8 cellular contexts compared by ENCODE assay signal in genomic region chr19:40751065-40751923, GRCh38. TPM values are rescaled to one million over a fixed set of nuclear protein-coding genes. Genes with fewer than 3 reads are reported as not detected.
DNase-seq lines count a peak whose midpoint lies in the region; ATAC-seq, FAIRE-seq and TF ChIP-seq lines count a peak whose summit lies in the region.

Gene SNRPA, plus strand, starts transcription at chr19:40751203. Its CDS starts 206 bp downstream, at chr19:40751409.

- TF ChIP-seq CTCF in WI38 (IDR thresholded peaks at IDR 0.05; ENCODE audit: low read depth, low read length) (no peak), bronchial epithelial cell (IDR thresholded peaks at IDR 0.05; ENCODE audit: insufficient read depth, low read length, severe bottlenecking) (no peak)

- H3K79me2 ChIP-seq in ACC112 (ENCODE audit: control insufficient read depth, insufficient read depth, low read length, unreplicated experiment) = peaks cover 44% of the 10 kb centered on the region

- H3K4me3 ChIP-seq in ACC112 (ENCODE audit: low read depth, low read length) (peak within 1 kb of the TSS; percentile 88), WI38 (ENCODE audit: low read depth, low read length) (peak within 1 kb of the TSS; percentile 92), bronchial epithelial cell (ENCODE audit: low read depth, low read length) (peak within 1 kb of the TSS; percentile 56)

- H3K36me3 ChIP-seq in ACC112 (ENCODE audit: insufficient read depth, low read length) = 0 out of 2 replicates have a peak, but pooled peaks cover 6% of the 10 kb centered on the region
- H3K36me3 ChIP-seq in bronchial epithelial cell (ENCODE audit: control insufficient read depth, insufficient read depth, low read length) = peaks cover 2% of the 10 kb centered on the region

- H3K27ac ChIP-seq in ACC112 (ENCODE audit: low read depth, low read length) = peak within 1 kb of the TSS; percentile 90

- peak within 1 kb of the TSS; percentile 20 for H2AFZ ChIP-seq in ACC112 (ENCODE audit: low read length, unreplicated experiment)

- no peak for FAIRE-seq in bronchial epithelial cell (lab: Jason Lieb, UNC)

- DNase-seq in NCI-H2227 (lab: John Stamatoyannopoulos, UW; ENCODE audit: unreplicated experiment) = peak; percentile 100
- peak; percentile 94 for DNase-seq in bronchial epithelial cell (ENCODE audit: low read depth)
- peak; percentile 95 for DNase-seq in iPS-NIHi7 (ENCODE audit: extremely low spot score)
- peak; percentile 94 for DNase-seq in smooth muscle cell of the brain vasculature (ENCODE audit: low read depth, low spot score)

- peaks cover 19% of the 10 kb centered on the region for H3K4me1 ChIP-seq in ACC112 (ENCODE audit: control insufficient read depth, insufficient read depth, low read length, unreplicated experiment)

- no peaks in the 10 kb centered on the region for H3K27me3 ChIP-seq in ACC112 (ENCODE audit: insufficient read depth, low read length)
- H3K27me3 ChIP-seq in bronchial epithelial cell (ENCODE audit: control insufficient read depth, insufficient read depth, low read length) = no peaks in the 10 kb centered on the region

- ATAC-seq in GM18873 (IDR thresholded peaks at IDR 0.05; ENCODE audit: low FRiP score, unreplicated experiment) (peak; percentile 40), HG03139 (IDR thresholded peaks at IDR 0.05; ENCODE audit: unreplicated experiment) (peak; percentile 52)

RNA-seq across cellular contexts. Expression of gene SNRPA, which starts in this region (rescaled TPM):
- 19.5 and 30.3 TPM in 2 replicates for total RNA-seq in bronchial epithelial cell

Comparison
In these comparisons a context has a peak if more than half of its experiments do, and no peak if none do; other contexts are left out.
1. Peak in every context shown above with its lines: DNase-seq, ATAC-seq, H3K4me3 ChIP-seq and H3K27ac ChIP-seq.